12 cellular contexts compared by ENCODE assay signal in the genomic region with DNA sequence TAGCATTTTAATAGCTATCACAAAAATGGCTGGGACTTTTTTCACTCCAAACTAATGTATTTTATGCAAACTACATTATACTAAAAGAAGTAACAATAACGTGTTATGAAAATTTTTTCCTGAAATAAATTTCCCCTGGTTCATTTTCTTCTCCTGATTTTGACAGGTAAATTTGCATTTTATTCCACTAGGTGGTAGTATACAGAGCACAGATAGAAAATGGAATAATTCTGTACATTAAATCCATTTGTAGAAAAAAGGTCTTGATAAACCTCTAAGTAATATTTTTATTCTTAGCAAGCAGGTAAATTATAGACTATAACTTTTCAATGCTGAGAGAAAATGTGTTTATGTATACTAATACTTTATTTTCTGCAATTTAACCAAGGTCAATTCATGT.
DNase-seq lines count a peak whose midpoint lies in the region; ATAC-seq and TF ChIP-seq lines count a peak whose summit lies in the region.
"Had no signal": no experiment of that assay in that cellular context is flagged by ENCODE, and none has a peak within 500 bp of the region (broad histone marks: within the 10 kb centered on the region; RNA-seq: fewer than 3 reads in every experiment).

No MANE protein-coding gene starts in this region.

- H2BK12ac ChIP-seq in mesenchymal stem cell (ENCODE audit: low read length in 2 of 2): no peak overlapping the region

- H2BK120ac ChIP-seq in mesenchymal stem cell (ENCODE audit: low read depth, low read length): no peak overlapping the region

- H3K23ac ChIP-seq in mesenchymal stem cell (ENCODE audit: low read length in 2 of 2): no peak overlapping the region

- H3K9me3 Mint-ChIP-seq in HFFc6 (no peaks in the 10 kb centered on the region), brain (peaks cover 0 to 11% (median 0%) of the 10 kb centered on the region in 5 experiments)
- H3K9me3 Mint-ChIP-seq: T-cell had no signal

- no peak overlapping the region for H3K4me2 ChIP-seq in neural cell (ENCODE audit: low read length)
- H3K4me2 ChIP-seq in mesenchymal stem cell (ENCODE audit: low read length, poor library complexity, severe bottlenecking): no peak overlapping the region

- no peaks in the 10 kb centered on the region for H3K9me2 ChIP-seq in neural cell (ENCODE audit: insufficient read depth, low read length)

- H3K9me3 ChIP-seq in neural cell (ENCODE audit: low read length): no peaks in the 10 kb centered on the region
- no peaks in the 10 kb centered on the region for H3K9me3 ChIP-seq in mesenchymal stem cell (ENCODE audit: control insufficient read depth, low read length)
- H3K9me3 ChIP-seq: prostate gland had no signal

- H3K4me3 Mint-ChIP-seq in HFFc6 (no peak overlapping the region), brain (no peak overlapping the region)
- H3K4me3 Mint-ChIP-seq: T-cell had no signal

- no peak overlapping the region for H3K14ac ChIP-seq in mesenchymal stem cell (ENCODE audit: low read length in 2 of 2)

- DNase-seq in DMS53 (lab: John Stamatoyannopoulos, UW) (peak; percentile 92), HFFc6 (no peak), DMS153 (lab: John Stamatoyannopoulos, UW) (no peak), mesenchymal stem cell (no peak)
- DNase-seq: activated T-cell treated with anti-CD3 and anti-CD28 coated beads for 4 hours, NCI-H187, T-cell had no signal

- H3K27me3 Mint-ChIP-seq in HFFc6 (ENCODE audit: insufficient read depth): no peaks in the 10 kb centered on the region; the same call in none of the 2 replicates
- peaks cover 2% of the 10 kb centered on the region for H3K27me3 Mint-ChIP-seq in brain

- no peak overlapping the region for H3K27ac ChIP-seq in neural cell (ENCODE audit: low read length)
- no peak overlapping the region for H3K27ac ChIP-seq in mesenchymal stem cell (ENCODE audit: low read length, poor library complexity, severe bottlenecking)
- H3K27ac ChIP-seq: coronary artery, prostate gland had no signal

- no peak overlapping the region for H2AFZ ChIP-seq in neural cell (ENCODE audit: low read depth, low read length)
- H2AFZ ChIP-seq in mesenchymal stem cell (ENCODE audit: low read depth, low read length): no peak overlapping the region

- peak; percentile 83 for TF ChIP-seq CTCF in HFFc6 (IDR thresholded peaks at IDR 0.05)
- peak; percentile 45 to 64 for TF ChIP-seq CTCF in brain (conservative IDR thresholded peaks at IDR 0.05)
- peak; percentile 53 for TF ChIP-seq CTCF in neural cell (IDR thresholded peaks at IDR 0.05; ENCODE audit: poor library complexity, severe bottlenecking)

- H4K20me1 ChIP-seq in neural cell (ENCODE audit: insufficient read depth): no peaks in the 10 kb centered on the region

- no peaks in the 10 kb centered on the region for H3K79me2 ChIP-seq in neural cell (replicated peaks; ENCODE audit: insufficient read depth, low read length)

- no peak overlapping the region for H3K4me3 ChIP-seq in neural cell (ENCODE audit: low read length)
- H3K4me3 ChIP-seq in mesenchymal stem cell (ENCODE audit: insufficient read depth in 1 of 2, low read depth in 1 of 2, low read length in 2 of 2): no peak overlapping the region
- H3K4me3 ChIP-seq: coronary artery, prostate gland had no signal

- no peak overlapping the region for H4K8ac ChIP-seq in mesenchymal stem cell (ENCODE audit: low read length)

- H3K36me3 Mint-ChIP-seq in HFFc6 (ENCODE audit: low read depth) (peaks cover 41% of the 10 kb centered on the region), brain (peaks cover 47% of the 10 kb centered on the region)
- H3K36me3 Mint-ChIP-seq: T-cell had no signal

- no peak overlapping the region for H2AK5ac ChIP-seq in mesenchymal stem cell (ENCODE audit: low read length, severe bottlenecking)

- H3K27me3 ChIP-seq in neural cell (ENCODE audit: insufficient read depth, low read depth, low read length) (no peaks in the 10 kb centered on the region), mesenchymal stem cell (ENCODE audit: control insufficient read depth in 1 of 2, insufficient read depth in 1 of 2, low read length in 2 of 2) (no peaks in the 10 kb centered on the region)

- peaks cover 6% of the 10 kb centered on the region for H3K79me1 ChIP-seq in mesenchymal stem cell (replicated peaks; ENCODE audit: low read length, poor library complexity, severe bottlenecking)

- TF ChIP-seq RAD21 in neural cell (conservative IDR thresholded peaks at IDR 0.05): peak; percentile 33

- no peak for TF ChIP-seq EP300 in neural cell (conservative IDR thresholded peaks at IDR 0.05; ENCODE audit: poor library complexity, severe bottlenecking)

- no peak overlapping the region for H2BK15ac ChIP-seq in mesenchymal stem cell (ENCODE audit: low read depth, poor library complexity, severe bottlenecking)

- no peak overlapping the region for H3K4ac ChIP-seq in mesenchymal stem cell (ENCODE audit: low read depth in 1 of 2, low read length in 2 of 2)

- no peak overlapping the region for H3K9ac ChIP-seq in neural cell (ENCODE audit: low read length)
- no peak overlapping the region for H3K9ac ChIP-seq in mesenchymal stem cell (ENCODE audit: low read length)

- H4K91ac ChIP-seq in mesenchymal stem cell (ENCODE audit: low read length): no peak overlapping the region

- no peak overlapping the region; the same call in 1 of the 2 replicates for H3K27ac Mint-ChIP-seq in HFFc6
- H3K27ac Mint-ChIP-seq in brain: no peak overlapping the region
- H3K27ac Mint-ChIP-seq: T-cell had no signal

- H3K18ac ChIP-seq in mesenchymal stem cell (ENCODE audit: low read depth in 1 of 2, low read length in 2 of 2): no peak overlapping the region

- WGBS in mesenchymal stem cell: no CpG with 5 or more reads among the region's 1 CpG

- H3K36me3 ChIP-seq in neural cell (ENCODE audit: insufficient read depth, low read length) (no peaks in the 10 kb centered on the region), mesenchymal stem cell (ENCODE audit: control insufficient read depth in 1 of 2, insufficient read depth in 2 of 2, low read depth in 1 of 2, low read length in 2 of 2) (peaks cover 6 to 10% of the 10 kb centered on the region in 2 experiments)
- H3K36me3 ChIP-seq: prostate gland had no signal

- no peaks in the 10 kb centered on the region for H3F3A ChIP-seq in neural cell (ENCODE audit: insufficient read depth, low read length, poor library complexity, severe bottlenecking)

- ATAC-seq in GM19324 (IDR thresholded peaks at IDR 0.05; ENCODE audit: low FRiP score, unreplicated experiment): no peak
- ATAC-seq: T-cell had no signal

- H3K4me1 ChIP-seq in mesenchymal stem cell (ENCODE audit: control insufficient read depth, insufficient read depth, low read depth, low read length): peaks cover 4% of the 10 kb centered on the region
- H3K4me1 ChIP-seq: prostate gland had no signal

- H3K4me1 Mint-ChIP-seq in HFFc6 (ENCODE audit: low read depth) (peaks cover 65% of the 10 kb centered on the region), brain (peaks cover 12% of the 10 kb centered on the region)
- H3K4me1 Mint-ChIP-seq: T-cell had no signal

- H2BK5ac ChIP-seq in mesenchymal stem cell (ENCODE audit: low read depth, low read length, poor library complexity, severe bottlenecking): no peak overlapping the region

TF ChIP-seq in neural cell, 6 proteins besides CTCF, POLR2A, EP300 and RAD21:
- no peak for TF ChIP-seq TAF1 (IDR thresholded peaks at IDR 0.05; ENCODE audit: low read depth)
- no peak for TF ChIP-seq POLR2AphosphoS5 (IDR thresholded peaks at IDR 0.05)
- TF ChIP-seq EZH2 (IDR thresholded peaks at IDR 0.05; ENCODE audit: borderline replicate concordance, insufficient read depth, low read length, poor library complexity, severe bottlenecking): no peak
- TF ChIP-seq, protein P1, sequence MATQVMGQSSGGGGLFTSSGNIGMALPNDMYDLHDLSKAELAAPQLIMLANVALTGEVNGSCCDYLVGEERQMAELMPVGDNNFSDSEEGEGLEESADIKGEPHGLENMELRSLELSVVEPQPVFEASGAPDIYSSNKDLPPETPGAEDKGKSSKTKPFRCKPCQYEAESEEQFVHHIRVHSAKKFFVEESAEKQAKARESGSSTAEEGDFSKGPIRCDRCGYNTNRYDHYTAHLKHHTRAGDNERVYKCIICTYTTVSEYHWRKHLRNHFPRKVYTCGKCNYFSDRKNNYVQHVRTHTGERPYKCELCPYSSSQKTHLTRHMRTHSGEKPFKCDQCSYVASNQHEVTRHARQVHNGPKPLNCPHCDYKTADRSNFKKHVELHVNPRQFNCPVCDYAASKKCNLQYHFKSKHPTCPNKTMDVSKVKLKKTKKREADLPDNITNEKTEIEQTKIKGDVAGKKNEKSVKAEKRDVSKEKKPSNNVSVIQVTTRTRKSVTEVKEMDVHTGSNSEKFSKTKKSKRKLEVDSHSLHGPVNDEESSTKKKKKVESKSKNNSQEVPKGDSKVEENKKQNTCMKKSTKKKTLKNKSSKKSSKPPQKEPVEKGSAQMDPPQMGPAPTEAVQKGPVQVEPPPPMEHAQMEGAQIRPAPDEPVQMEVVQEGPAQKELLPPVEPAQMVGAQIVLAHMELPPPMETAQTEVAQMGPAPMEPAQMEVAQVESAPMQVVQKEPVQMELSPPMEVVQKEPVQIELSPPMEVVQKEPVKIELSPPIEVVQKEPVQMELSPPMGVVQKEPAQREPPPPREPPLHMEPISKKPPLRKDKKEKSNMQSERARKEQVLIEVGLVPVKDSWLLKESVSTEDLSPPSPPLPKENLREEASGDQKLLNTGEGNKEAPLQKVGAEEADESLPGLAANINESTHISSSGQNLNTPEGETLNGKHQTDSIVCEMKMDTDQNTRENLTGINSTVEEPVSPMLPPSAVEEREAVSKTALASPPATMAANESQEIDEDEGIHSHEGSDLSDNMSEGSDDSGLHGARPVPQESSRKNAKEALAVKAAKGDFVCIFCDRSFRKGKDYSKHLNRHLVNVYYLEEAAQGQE (IDR thresholded peaks at IDR 0.05; ENCODE audit: borderline replicate concordance): no peak
- TF ChIP-seq MXI1 (conservative IDR thresholded peaks at IDR 0.05; ENCODE audit: poor library complexity, severe bottlenecking): no peak
- no peak for TF ChIP-seq SMC3 (conservative IDR thresholded peaks at IDR 0.05; ENCODE audit: poor library complexity)
TF ChIP-seq in neural cell: peak in this region for 0.
